8 cellular contexts compared by ENCODE assay signal in the genomic region with DNA sequence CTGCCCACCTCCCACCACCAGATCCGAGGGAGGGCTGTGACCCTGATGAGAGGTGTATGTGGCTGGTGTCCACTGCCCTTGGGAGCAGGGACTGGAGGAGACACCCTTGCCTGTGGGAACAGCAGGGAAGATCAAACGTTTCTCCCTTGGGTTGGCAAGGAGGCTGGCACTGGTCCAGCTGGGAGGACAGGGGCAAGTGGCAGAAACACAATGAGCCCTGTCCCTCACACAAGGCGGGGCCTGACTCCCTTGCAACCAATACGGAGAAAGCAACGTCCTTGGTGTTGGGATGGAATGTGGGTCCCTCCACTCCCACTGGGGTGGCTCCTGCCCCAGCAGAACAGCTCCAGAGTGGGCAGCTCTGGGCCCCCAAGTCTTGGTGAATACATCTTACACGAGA. TPM values are rescaled to one million over a fixed set of nuclear protein-coding genes. Genes with fewer than 3 reads are reported as not detected.
DNase-seq lines count a peak whose midpoint lies in the region; ATAC-seq and TF ChIP-seq lines count a peak whose summit lies in the region.

No MANE protein-coding gene starts in this region.

- H3K36me3 ChIP-seq in mesenchymal stem cell (ENCODE audit: control insufficient read depth in 1 of 2, insufficient read depth in 2 of 2, low read depth in 1 of 2, low read length in 2 of 2) (peaks cover 47 to 53% of the 10 kb centered on the region in 2 experiments), transverse colon (no peaks in the 10 kb centered on the region)

- H2AFZ ChIP-seq in mesenchymal stem cell (ENCODE audit: low read depth, low read length), result no peak overlapping the region

- H3K4me3 Mint-ChIP-seq in activated CD8-positive, alpha-beta memory T cell treated with anti-CD3 and anti-CD28 coated beads, Interleukin-2, amount 10 ng/mL, durations not matched to agents 7 days and 5 days, result no peak overlapping the region
- peak overlapping the region; percentile 58 for H3K4me3 Mint-ChIP-seq in MCF 10A (ENCODE audit: unreplicated experiment)

- H3K18ac ChIP-seq in mesenchymal stem cell (ENCODE audit: low read depth in 1 of 2, low read length in 2 of 2), result no peak overlapping the region

- CTCF ChIA-PET in activated CD8-positive, alpha-beta memory T cell treated with anti-CD3 and anti-CD28 coated beads, Interleukin-2, amount 10 ng/mL, durations not matched to agents 7 days and 5 days (lab: Charles Lee), result interaction anchor here (0.7 to 18.0 kb wide), 5 partner anchors 16 to 91 kb away, joined by 3 to 266 read pairs (median 6); a partner anchor contains a TSS
- CTCF ChIA-PET in MCF 10A (lab: Yijun Ruan, JAX), result interaction anchor here (0.6 to 1.3 kb wide), 5 partner anchors 11 to 225 kb away, joined by 3 read pairs; a partner anchor contains a TSS

- H3K27me3 Mint-ChIP-seq in activated CD8-positive, alpha-beta memory T cell treated with anti-CD3 and anti-CD28 coated beads, Interleukin-2, amount 10 ng/mL, durations not matched to agents 7 days and 5 days, result no peaks in the 10 kb centered on the region
- H3K27me3 Mint-ChIP-seq in MCF 10A (ENCODE audit: insufficient read depth, unreplicated experiment), result no peaks in the 10 kb centered on the region

- no peak overlapping the region for H2BK12ac ChIP-seq in mesenchymal stem cell (ENCODE audit: low read length in 2 of 2)

- H3K27me3 ChIP-seq in mesenchymal stem cell (ENCODE audit: control insufficient read depth in 1 of 2, insufficient read depth in 1 of 2, low read length in 2 of 2) (no peaks in the 10 kb centered on the region), transverse colon (no peaks in the 10 kb centered on the region)

- H3K4ac ChIP-seq in mesenchymal stem cell (ENCODE audit: low read depth in 1 of 2, low read length in 2 of 2), result no peak overlapping the region

- peak overlapping the region; percentile 17 for H2AK5ac ChIP-seq in mesenchymal stem cell (ENCODE audit: low read length, severe bottlenecking)

- intact Hi-C loops in MCF 10A (cut with micrococcal nuclease) (no loop called here), transverse colon (cut with DNase I; ENCODE audit: low total_unique reads) (no loop called here)

- H3K4me3 ChIP-seq in mesenchymal stem cell (ENCODE audit: insufficient read depth in 1 of 2, low read depth in 1 of 2, low read length in 2 of 2) (no peak overlapping the region), transverse colon (no peak overlapping the region)

- H3K79me1 ChIP-seq in mesenchymal stem cell (replicated peaks; ENCODE audit: low read length, poor library complexity, severe bottlenecking), result peaks cover 44% of the 10 kb centered on the region

- H2BK120ac ChIP-seq in mesenchymal stem cell (ENCODE audit: low read depth, low read length), result no peak overlapping the region

- no peak for ATAC-seq in activated CD8-positive, alpha-beta memory T cell treated with anti-CD3 and anti-CD28 coated beads, Interleukin-2, amount 10 ng/mL, durations not matched to agents 7 days and 5 days

- H3K36me3 Mint-ChIP-seq in activated CD8-positive, alpha-beta memory T cell treated with anti-CD3 and anti-CD28 coated beads, Interleukin-2, amount 10 ng/mL, durations not matched to agents 7 days and 5 days, result peaks cover 3% of the 10 kb centered on the region
- peaks cover 6% of the 10 kb centered on the region for H3K36me3 Mint-ChIP-seq in MCF 10A (ENCODE audit: insufficient read depth, unreplicated experiment)

- H4K8ac ChIP-seq in mesenchymal stem cell (ENCODE audit: low read length), result no peak overlapping the region

- TF ChIP-seq POLR2A in transverse colon (IDR thresholded peaks at IDR 0.05), result no peak

- 88% methylated on average over 5 of the region's 6 CpGs for WGBS in mesenchymal stem cell
- 49 to 69% methylated on average over 3 to 6 of the region's 6 CpGs for WGBS in transverse colon (ENCODE audit: low coverage in 1 of 2), 2 donors

- H3K14ac ChIP-seq in mesenchymal stem cell (ENCODE audit: low read length in 2 of 2), result no peak overlapping the region

- peak; percentile 43 for DNase-seq in activated CD8-positive, alpha-beta memory T cell treated with anti-CD3 and anti-CD28 coated beads, Interleukin-2, amount 10 ng/mL, durations not matched to agents 7 days and 5 days
- no peak for DNase-seq in activated CD8-positive, alpha-beta memory T cell treated with anti-CD3 and anti-CD28 coated beads, Interleukin-2, amount 50 U/mL, for 48 hours
- DNase-seq in MCF 10A (ENCODE audit: unreplicated experiment) (peak; percentile 29), mesenchymal stem cell (no peak), transverse colon (peak; percentile 72), dedifferentiated amniotic fluid mesenchymal stem cell (ENCODE audit: extremely low spot score) (no peak), NCI-H526 treated with DMSO at 0.1 percent for 48 hours (lab: John Stamatoyannopoulos, UW) (no peak), SHP77 treated with DMSO at 0.1 percent for 48 hours (lab: John Stamatoyannopoulos, UW) (no peak)

- H3K4me1 ChIP-seq in mesenchymal stem cell (ENCODE audit: control insufficient read depth, insufficient read depth, low read depth, low read length) (peaks cover 49% of the 10 kb centered on the region), transverse colon (peaks cover 35 to 53% (median 49%) of the 10 kb centered on the region in 4 donors)

- TF ChIP-seq EP300 in transverse colon (IDR thresholded peaks at IDR 0.05; ENCODE audit: low read depth), result no peak

- no TSS peak for BruUV-seq in MCF 10A (replicated peaks; lab: Mats Ljungman, UMichigan)

- H3K27ac Mint-ChIP-seq in activated CD8-positive, alpha-beta memory T cell treated with anti-CD3 and anti-CD28 coated beads, Interleukin-2, amount 10 ng/mL, durations not matched to agents 7 days and 5 days, result peak overlapping the region; percentile 91
- H3K27ac Mint-ChIP-seq in MCF 10A (ENCODE audit: low read depth, unreplicated experiment), result peak overlapping the region; percentile 93

- POLR2A ChIA-PET in MCF 10A (lab: Yijun Ruan, JAX), result interaction anchor here (0.7 to 3.2 kb wide), 11 partner anchors 9 to 1678 kb away, joined by 3 to 30 read pairs (median 4); a partner anchor contains a TSS

- H3K4me1 Mint-ChIP-seq in activated CD8-positive, alpha-beta memory T cell treated with anti-CD3 and anti-CD28 coated beads, Interleukin-2, amount 10 ng/mL, durations not matched to agents 7 days and 5 days, result peaks cover 49% of the 10 kb centered on the region
- peaks cover 29% of the 10 kb centered on the region for H3K4me1 Mint-ChIP-seq in MCF 10A (ENCODE audit: insufficient read depth, unreplicated experiment)

- no peak overlapping the region for H4K91ac ChIP-seq in mesenchymal stem cell (ENCODE audit: low read length)

- H2BK15ac ChIP-seq in mesenchymal stem cell (ENCODE audit: low read depth, poor library complexity, severe bottlenecking), result no peak overlapping the region

- TF ChIP-seq CTCF in MCF 10A (IDR thresholded peaks at IDR 0.05; ENCODE audit: unreplicated experiment) (no peak), transverse colon (IDR thresholded peaks at IDR 0.05) (no peak)

- no peak overlapping the region for H3K4me2 ChIP-seq in mesenchymal stem cell (ENCODE audit: low read length, poor library complexity, severe bottlenecking)

- H3K9me3 ChIP-seq in mesenchymal stem cell (ENCODE audit: control insufficient read depth, low read length) (no peaks in the 10 kb centered on the region), transverse colon (no peaks in the 10 kb centered on the region)

- in situ Hi-C loops in transverse colon (cut with MboI; ENCODE audit: low pct_ligation_motif_present in 1 of 4, low pct_unique_long_range_greater_than_20kb in 1 of 4, low sequenced_read_pairs in 3 of 4), result no loop called here

- no peak overlapping the region for H3K23ac ChIP-seq in mesenchymal stem cell (ENCODE audit: low read length in 2 of 2)

- H2BK5ac ChIP-seq in mesenchymal stem cell (ENCODE audit: low read depth, low read length, poor library complexity, severe bottlenecking), result no peak overlapping the region

- peak overlapping the region; percentile 4 for H3K27ac ChIP-seq in mesenchymal stem cell (ENCODE audit: low read length, poor library complexity, severe bottlenecking)
- peak overlapping the region; percentile 81 to 89 (median 85) for H3K27ac ChIP-seq in transverse colon

- peak overlapping the region; percentile 26 for H3K9ac ChIP-seq in mesenchymal stem cell (ENCODE audit: low read length)

- H3K9me3 Mint-ChIP-seq in activated CD8-positive, alpha-beta memory T cell treated with anti-CD3 and anti-CD28 coated beads, Interleukin-2, amount 10 ng/mL, durations not matched to agents 7 days and 5 days (ENCODE audit: low read depth), result no peaks in the 10 kb centered on the region
- no peaks in the 10 kb centered on the region for H3K9me3 Mint-ChIP-seq in MCF 10A (ENCODE audit: unreplicated experiment)

RNA-seq across cellular contexts. Expression of a gene that starts 5.2 kb away (rescaled TPM):
- 1 to 10 TPM; 7.4 TPM for total RNA-seq in activated CD8-positive, alpha-beta memory T cell treated with anti-CD3 and anti-CD28 coated beads, Interleukin-2, amount 10 ng/mL, durations not matched to agents 7 days and 5 days
- total RNA-seq in MCF 10A (2022) (11.6 and 12.6 TPM in 2 replicates), transverse colon (10 to 100 TPM; 18.7 to 51.1 (median 32.0) TPM)
- 40.1 TPM for polyA plus RNA-seq in mesenchymal stem cell (2013, experiment 1 of 2)
- 39.5 TPM for polyA plus RNA-seq in mesenchymal stem cell (2013, experiment 2 of 2)

RNA-seq across cellular contexts. Expression of a gene that starts 10.7 kb away (rescaled TPM):
- 10 to 100 TPM; 20.4 to 25.0 TPM for total RNA-seq in activated CD8-positive, alpha-beta memory T cell treated with anti-CD3 and anti-CD28 coated beads, Interleukin-2, amount 10 ng/mL, durations not matched to agents 7 days and 5 days
- total RNA-seq in MCF 10A (2022) (14.5 and 20.4 TPM in 2 replicates), transverse colon (10 to 100 TPM in 3 of 4 donors, 1 to 10 TPM in 1; 7.9 to 39.6 (median 28.0) TPM)
- polyA plus RNA-seq in mesenchymal stem cell (2013, experiment 1 of 2), result 23.7 TPM
- polyA plus RNA-seq in mesenchymal stem cell (2013, experiment 2 of 2), result 23.1 TPM

RNA-seq across cellular contexts. Expression of a gene that starts 13.9 kb away (rescaled TPM):
- under 1 TPM; 0.14 to 0.15 TPM for total RNA-seq in activated CD8-positive, alpha-beta memory T cell treated with anti-CD3 and anti-CD28 coated beads, Interleukin-2, amount 10 ng/mL, durations not matched to agents 7 days and 5 days
- total RNA-seq in MCF 10A (2022) (0.42 and 0.70 TPM in 2 replicates), transverse colon (10 to 100 TPM in 1 of 4 donors, 1 to 10 TPM in 3; 1.8 to 13.8 (median 3.8) TPM)
- polyA plus RNA-seq in mesenchymal stem cell (2013, experiment 1 of 2), result 0.15 TPM
- polyA plus RNA-seq in mesenchymal stem cell (2013, experiment 2 of 2), result 0.11 TPM

RNA-seq across cellular contexts. Expression of a gene that starts 18.1 kb away (rescaled TPM):
- 10 to 100 TPM; 13.0 to 14.3 TPM for total RNA-seq in activated CD8-positive, alpha-beta memory T cell treated with anti-CD3 and anti-CD28 coated beads, Interleukin-2, amount 10 ng/mL, durations not matched to agents 7 days and 5 days
- total RNA-seq in MCF 10A (2022) (2.3 and 4.7 TPM in 2 replicates), transverse colon (10 to 100 TPM in 1 of 4 donors, 1 to 10 TPM in 2, under 1 TPM in 1; 0.79 to 11.2 (median 3.8) TPM)
- polyA plus RNA-seq in mesenchymal stem cell (2013, experiment 1 of 2), result 4.2 TPM
- 4.2 TPM for polyA plus RNA-seq in mesenchymal stem cell (2013, experiment 2 of 2)

RNA-seq across cellular contexts. Expression of a gene that starts 18.1 kb away (rescaled TPM):
- 10 to 100 TPM; 23.1 to 37.3 TPM for total RNA-seq in activated CD8-positive, alpha-beta memory T cell treated with anti-CD3 and anti-CD28 coated beads, Interleukin-2, amount 10 ng/mL, durations not matched to agents 7 days and 5 days
- 11.4 and 12.4 TPM in 2 replicates for total RNA-seq in MCF 10A (2022)
- polyA plus RNA-seq in mesenchymal stem cell (2013, experiment 1 of 2), result 11.2 TPM
- polyA plus RNA-seq in mesenchymal stem cell (2013, experiment 2 of 2), result 11.6 TPM
- total RNA-seq in transverse colon, result 10 to 100 TPM in 1 of 4 donors, 1 to 10 TPM in 3; 5.2 to 13.0 (median 7.8) TPM

Comparison
In these comparisons a context has a peak if more than half of its experiments do, and no peak if none do; other contexts are left out.
1. DNase-seq: peak in activated CD8-positive, alpha-beta memory T cell treated with anti-CD3 and anti-CD28 coated beads, Interleukin-2, amount 10 ng/mL, durations not matched to agents 7 days and 5 days (single experiment), MCF 10A (single experiment) and transverse colon (single experiment); none in activated CD8-positive, alpha-beta memory T cell treated with anti-CD3 and anti-CD28 coated beads, Interleukin-2, amount 50 U/mL, for 48 hours (single experiment), mesenchymal stem cell (single experiment), dedifferentiated amniotic fluid mesenchymal stem cell (single experiment), NCI-H526 treated with DMSO at 0.1 percent for 48 hours (single experiment) and SHP77 treated with DMSO at 0.1 percent for 48 hours (single experiment).